8 cellular contexts compared by ENCODE assay signal in genomic region chr13:101514695-101515275, GRCh38.
DNase-seq lines count a peak whose midpoint lies in the region; ATAC-seq and TF ChIP-seq lines count a peak whose summit lies in the region.

No MANE protein-coding gene starts in this region.

- peaks cover 6% of the 10 kb centered on the region for H3K4me1 ChIP-seq in RWPE2 (ENCODE audit: insufficient read depth, poor library complexity, severe bottlenecking)

- ATAC-seq in GM21367 (IDR thresholded peaks at IDR 0.05; ENCODE audit: unreplicated experiment) (peak; percentile 82), RWPE2 (ENCODE audit: low read depth) (peak; percentile 67), GM21447 (IDR thresholded peaks at IDR 0.05; ENCODE audit: unreplicated experiment) (no peak)

- no peaks in the 10 kb centered on the region for H3K9me3 ChIP-seq in RWPE2 (ENCODE audit: severe bottlenecking)

- in situ Hi-C loops in Caki2 (cut with HindIII; ENCODE audit: low pct_unique_long_range_greater_than_20kb, low sequenced_read_pairs): no loop called here

- DNase-seq in Caki2 (ENCODE audit: low read depth) (peak; percentile 29), LoVo (ENCODE audit: low spot score) (peak; percentile 31), RWPE2 (ENCODE audit: low spot score) (no peak), epithelial cell of proximal tubule (ENCODE audit: low read depth) (peak; percentile 30), nephron progenitor cell (peak; percentile 8)
- no peak for DNase-seq in activated naive CD4-positive, alpha-beta T cell treated with Interleukin-2 at 50 U/mL for 16 hours

- no peak overlapping the region for H3K27ac Mint-ChIP-seq in nephron progenitor cell

- no peak overlapping the region for H3K4me3 ChIP-seq in RWPE2 (ENCODE audit: severe bottlenecking)
- no peak overlapping the region for H3K4me3 ChIP-seq in epithelial cell of proximal tubule (ENCODE audit: low read depth, low read length)

- no peaks in the 10 kb centered on the region for H3K36me3 ChIP-seq in RWPE2 (ENCODE audit: low read depth)

- no peaks in the 10 kb centered on the region for H3K27me3 ChIP-seq in RWPE2 (ENCODE audit: insufficient read depth, poor library complexity, severe bottlenecking)

- no peak overlapping the region for H3K27ac ChIP-seq in RWPE2 (ENCODE audit: poor library complexity, severe bottlenecking)

- no peak overlapping the region for H3K4me3 Mint-ChIP-seq in nephron progenitor cell

- no peaks in the 10 kb centered on the region for H3K27me3 Mint-ChIP-seq in nephron progenitor cell (ENCODE audit: low read depth, poor library complexity)

- no peaks in the 10 kb centered on the region for H3K9me3 Mint-ChIP-seq in nephron progenitor cell

- TF ChIP-seq CTCF in RWPE2 (IDR thresholded peaks at IDR 0.05; ENCODE audit: poor library complexity, severe bottlenecking): peak; percentile 95
- peak; percentile 77 for TF ChIP-seq CTCF in epithelial cell of proximal tubule (conservative IDR thresholded peaks at IDR 0.05; ENCODE audit: low read depth, low read length)
- TF ChIP-seq CTCF in nephron progenitor cell (IDR thresholded peaks at IDR 0.05): peak; percentile 58

- H3K36me3 Mint-ChIP-seq in nephron progenitor cell (ENCODE audit: low read depth): no peaks in the 10 kb centered on the region

- no peaks in the 10 kb centered on the region for H3K4me1 Mint-ChIP-seq in nephron progenitor cell

Comparison
In these comparisons a context has a peak if more than half of its experiments do, and no peak if none do; other contexts are left out.
1. DNase-seq: peak in Caki2 (single experiment), LoVo (single experiment), epithelial cell of proximal tubule (single experiment) and nephron progenitor cell (single experiment); none in RWPE2 (single experiment) and activated naive CD4-positive, alpha-beta T cell treated with Interleukin-2 at 50 U/mL for 16 hours (single experiment).
2. Peak in every context shown above with its lines, with median percentiles within 50 percentile points of each other: CTCF ChIP-seq.